1 cellular context compared by ENCODE assay signal in the genomic region with DNA sequence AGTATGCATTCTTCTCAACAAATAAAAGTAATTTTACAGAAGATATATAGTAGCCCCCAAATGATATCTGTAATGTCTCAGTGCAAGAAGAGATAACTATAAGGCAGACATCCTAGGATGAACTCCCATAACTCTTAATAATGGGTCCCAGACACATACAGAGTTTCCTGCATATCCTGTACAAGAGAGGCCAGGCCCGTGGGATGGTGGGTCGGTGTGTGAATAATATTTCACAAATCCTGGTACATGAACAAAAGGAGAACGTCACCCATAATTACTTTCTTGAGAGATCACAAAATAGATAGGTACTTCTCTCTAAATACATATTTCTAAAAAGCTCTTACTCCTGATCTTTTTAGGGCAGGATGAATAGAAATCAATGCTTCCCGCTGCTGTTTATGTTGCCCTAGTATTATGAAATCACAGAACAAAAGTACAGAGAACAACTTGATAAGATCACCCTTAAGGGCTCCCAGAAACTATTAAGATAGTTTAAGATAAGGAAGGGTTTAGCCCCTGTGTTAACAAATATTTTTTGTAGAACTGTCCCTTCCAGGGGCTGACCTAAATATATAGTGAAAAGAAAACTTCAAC.
TF ChIP-seq lines count a peak whose summit lies in the region.

No MANE protein-coding gene starts in this region.

TF ChIP-seq in HCT116, 20 proteins besides CTCF, POLR2A, EP300 and RAD21 (continued from another document):
- TF ChIP-seq, protein P1, sequence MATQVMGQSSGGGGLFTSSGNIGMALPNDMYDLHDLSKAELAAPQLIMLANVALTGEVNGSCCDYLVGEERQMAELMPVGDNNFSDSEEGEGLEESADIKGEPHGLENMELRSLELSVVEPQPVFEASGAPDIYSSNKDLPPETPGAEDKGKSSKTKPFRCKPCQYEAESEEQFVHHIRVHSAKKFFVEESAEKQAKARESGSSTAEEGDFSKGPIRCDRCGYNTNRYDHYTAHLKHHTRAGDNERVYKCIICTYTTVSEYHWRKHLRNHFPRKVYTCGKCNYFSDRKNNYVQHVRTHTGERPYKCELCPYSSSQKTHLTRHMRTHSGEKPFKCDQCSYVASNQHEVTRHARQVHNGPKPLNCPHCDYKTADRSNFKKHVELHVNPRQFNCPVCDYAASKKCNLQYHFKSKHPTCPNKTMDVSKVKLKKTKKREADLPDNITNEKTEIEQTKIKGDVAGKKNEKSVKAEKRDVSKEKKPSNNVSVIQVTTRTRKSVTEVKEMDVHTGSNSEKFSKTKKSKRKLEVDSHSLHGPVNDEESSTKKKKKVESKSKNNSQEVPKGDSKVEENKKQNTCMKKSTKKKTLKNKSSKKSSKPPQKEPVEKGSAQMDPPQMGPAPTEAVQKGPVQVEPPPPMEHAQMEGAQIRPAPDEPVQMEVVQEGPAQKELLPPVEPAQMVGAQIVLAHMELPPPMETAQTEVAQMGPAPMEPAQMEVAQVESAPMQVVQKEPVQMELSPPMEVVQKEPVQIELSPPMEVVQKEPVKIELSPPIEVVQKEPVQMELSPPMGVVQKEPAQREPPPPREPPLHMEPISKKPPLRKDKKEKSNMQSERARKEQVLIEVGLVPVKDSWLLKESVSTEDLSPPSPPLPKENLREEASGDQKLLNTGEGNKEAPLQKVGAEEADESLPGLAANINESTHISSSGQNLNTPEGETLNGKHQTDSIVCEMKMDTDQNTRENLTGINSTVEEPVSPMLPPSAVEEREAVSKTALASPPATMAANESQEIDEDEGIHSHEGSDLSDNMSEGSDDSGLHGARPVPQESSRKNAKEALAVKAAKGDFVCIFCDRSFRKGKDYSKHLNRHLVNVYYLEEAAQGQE (IDR thresholded peaks at IDR 0.05; ENCODE audit: low read depth): no peak
- TF ChIP-seq, protein P2, sequence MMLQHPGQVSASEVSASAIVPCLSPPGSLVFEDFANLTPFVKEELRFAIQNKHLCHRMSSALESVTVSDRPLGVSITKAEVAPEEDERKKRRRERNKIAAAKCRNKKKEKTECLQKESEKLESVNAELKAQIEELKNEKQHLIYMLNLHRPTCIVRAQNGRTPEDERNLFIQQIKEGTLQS (IDR thresholded peaks at IDR 0.05): no peak
- no peak for TF ChIP-seq CBX3 (IDR thresholded peaks at IDR 0.05; ENCODE audit: low read depth)
